ENCODE assay signal across 26 cellular contexts in genomic region chr12:122467983-122468382, GRCh38. TPM values are rescaled to one million over a fixed set of nuclear protein-coding genes. Genes with fewer than 3 reads are reported as not detected.
DNase-seq lines count a peak whose midpoint lies in the region; ATAC-seq and TF ChIP-seq lines count a peak whose summit lies in the region.
"Had no signal": no experiment of that assay in that cellular context is flagged by ENCODE, and none has a peak within 500 bp of the region (broad histone marks: within the 10 kb centered on the region; RNA-seq: fewer than 3 reads in every experiment).

No MANE protein-coding gene starts in this region.

- peaks cover 0 to 5% of the 10 kb centered on the region in 2 donors for H3K4me1 ChIP-seq in esophagus (ENCODE audit: control insufficient read depth in 2 of 2, insufficient read depth in 2 of 2, low read length in 1 of 2)
- H3K4me1 ChIP-seq in parathyroid adenoma = peaks cover 6% of the 10 kb centered on the region
- H3K4me1 ChIP-seq in right atrium auricular region = peaks cover 0 to 4% of the 10 kb centered on the region in 2 donors

- H2AFZ ChIP-seq in parathyroid adenoma = peak overlapping the region; percentile 34

- no peak overlapping the region for H3K27ac Mint-ChIP-seq in activated naive CD8-positive, alpha-beta T cell treated with anti-CD3 and anti-CD28 coated beads, Interleukin-2, amount 10 ng/mL, durations not matched to agents 7 days and 5 days
- H3K27ac Mint-ChIP-seq in activated naive CD8-positive, alpha-beta T cell treated with anti-CD3 and anti-CD28 coated beads, Interleukin-2, amount 50 U/mL, for 24 hours = no peak overlapping the region
- H3K27ac Mint-ChIP-seq: activated T-helper 2 cell treated with anti-CD3 and anti-CD28 coated beads, Interferon-gamma antibody, Interleukin-2, Interleukin-4, amounts not matched to agents 10 μg/mL and 5 μg/mL and 100 μg/mL, durations not matched to agents 14 hours and 24 hours and 36 hours; CD4-positive, alpha-beta T cell; natural killer cell had no signal

- H3K27me3 Mint-ChIP-seq in activated naive CD8-positive, alpha-beta T cell treated with anti-CD3 and anti-CD28 coated beads, Interleukin-2, amount 10 ng/mL, durations not matched to agents 7 days and 5 days = no peaks in the 10 kb centered on the region
- H3K27me3 Mint-ChIP-seq in activated naive CD8-positive, alpha-beta T cell treated with anti-CD3 and anti-CD28 coated beads, Interleukin-2, amount 50 U/mL, for 24 hours = no peaks in the 10 kb centered on the region
- H3K27me3 Mint-ChIP-seq: CD4-positive, alpha-beta T cell had no signal

- H3K27ac ChIP-seq in esophagus (ENCODE audit: low read depth in 2 of 2, low read length in 1 of 2) (peak overlapping the region; percentile 74 to 82), parathyroid adenoma (peak overlapping the region; percentile 81), right atrium auricular region (no peak overlapping the region)
- H3K27ac ChIP-seq: ovary, right lobe of liver, thoracic aorta had no signal

- H3K9me3 ChIP-seq in esophagus (ENCODE audit: control insufficient read depth in 2 of 2, insufficient read depth in 1 of 2, low read depth in 1 of 2, low read length in 1 of 2) = no peaks in the 10 kb centered on the region
- H3K9me3 ChIP-seq in parathyroid adenoma (ENCODE audit: control insufficient read depth, low read length) = no peaks in the 10 kb centered on the region
- no peaks in the 10 kb centered on the region for H3K9me3 ChIP-seq in right atrium auricular region
- H3K9me3 ChIP-seq: A549, ovary, right lobe of liver, thoracic aorta had no signal

- POLR2A ChIA-PET in activated naive CD8-positive, alpha-beta T cell treated with anti-CD3 and anti-CD28 coated beads, Interleukin-2, amount 10 ng/mL, durations not matched to agents 7 days and 5 days (lab: Charles Lee) = no interaction called here

- H3K4me3 ChIP-seq in esophagus (ENCODE audit: low read depth in 1 of 2, low read length in 2 of 2) = no peak overlapping the region
- H3K4me3 ChIP-seq in parathyroid adenoma (ENCODE audit: low read depth, low read length) = peak overlapping the region; percentile 22
- no peak overlapping the region for H3K4me3 ChIP-seq in right atrium auricular region
- H3K4me3 ChIP-seq: A549, ovary, right lobe of liver, thoracic aorta had no signal

- peak; percentile 1 for DNase-seq in activated naive CD8-positive, alpha-beta T cell treated with anti-CD3 and anti-CD28 coated beads, Interleukin-2, amount 10 ng/mL, durations not matched to agents 7 days and 5 days
- no peak for DNase-seq in activated naive CD8-positive, alpha-beta T cell treated with anti-CD3 and anti-CD28 coated beads, Interleukin-2, amount 50 U/mL, for 24 hours
- no peak for DNase-seq in RPMI8226
- no peak for DNase-seq in right atrium auricular region (ENCODE audit: low spot score)
- DNase-seq in NCI-H1105 treated with DMSO at 0.1 percent for 48 hours (lab: John Stamatoyannopoulos, UW) = no peak
- DNase-seq: activated CD4-positive, alpha-beta T cell treated with anti-CD3 and anti-CD28 coated beads, Interleukin-2, amount 50 U/mL, for 48 hours; AML-193; CD4-positive, alpha-beta T cell; cortex of kidney; DMS153; kidney; natural killer cell; NCI-H1092 treated with DMSO at 0.1 percent for 48 hours; NCI-H1930; NCI-H526 treated with DMSO at 0.1 percent for 48 hours; ovary; stimulated activated naive CD4-positive, alpha-beta T cell treated with Interleukin-2 at 50 U/mL for 16 hours had no signal

- H3K27me3 ChIP-seq in esophagus (ENCODE audit: control insufficient read depth in 1 of 2, insufficient read depth in 2 of 2, low read length in 2 of 2) (no peaks in the 10 kb centered on the region), parathyroid adenoma (ENCODE audit: control insufficient read depth, insufficient read depth, low read length) (no peaks in the 10 kb centered on the region), right atrium auricular region (no peaks in the 10 kb centered on the region)
- H3K27me3 ChIP-seq: ovary, right lobe of liver had no signal

- no peak for ATAC-seq in activated naive CD8-positive, alpha-beta T cell treated with anti-CD3 and anti-CD28 coated beads, Interleukin-2, amount 10 ng/mL, durations not matched to agents 7 days and 5 days (ENCODE audit: low read depth)
- ATAC-seq in activated naive CD8-positive, alpha-beta T cell treated with anti-CD3 and anti-CD28 coated beads, Interleukin-2, amount 50 U/mL, for 24 hours = no peak
- ATAC-seq in HG03039 (IDR thresholded peaks at IDR 0.05; ENCODE audit: unreplicated experiment) = no peak
- ATAC-seq: A549; activated CD4-positive, CD25-positive, alpha-beta regulatory T cell treated with anti-CD3 and anti-CD28 coated beads, Interleukin-2, amount 50 U/mL, for 24 hours; activated naive CD4-positive, alpha-beta T cell treated with anti-CD3 and anti-CD28 coated beads, Interleukin-2, amount 50 U/mL, for 72 hours; natural killer cell; right lobe of liver had no signal

- 35 to 54% methylated on average over 4 of the region's 4 CpGs for WGBS in esophagus, 2 donors

- H3K79me2 ChIP-seq in parathyroid adenoma = no peaks in the 10 kb centered on the region

- no peak overlapping the region for H3K9ac ChIP-seq in parathyroid adenoma

- no peak overlapping the region for H3K4me3 Mint-ChIP-seq in activated naive CD8-positive, alpha-beta T cell treated with anti-CD3 and anti-CD28 coated beads, Interleukin-2, amount 10 ng/mL, durations not matched to agents 7 days and 5 days
- H3K4me3 Mint-ChIP-seq in activated naive CD8-positive, alpha-beta T cell treated with anti-CD3 and anti-CD28 coated beads, Interleukin-2, amount 50 U/mL, for 24 hours = no peak overlapping the region
- H3K4me3 Mint-ChIP-seq: CD4-positive, alpha-beta T cell; natural killer cell had no signal

- no peaks in the 10 kb centered on the region for H3K36me3 Mint-ChIP-seq in activated naive CD8-positive, alpha-beta T cell treated with anti-CD3 and anti-CD28 coated beads, Interleukin-2, amount 10 ng/mL, durations not matched to agents 7 days and 5 days
- peaks cover under 1% of the 10 kb centered on the region for H3K36me3 Mint-ChIP-seq in activated naive CD8-positive, alpha-beta T cell treated with anti-CD3 and anti-CD28 coated beads, Interleukin-2, amount 50 U/mL, for 24 hours (ENCODE audit: low read depth)
- H3K36me3 Mint-ChIP-seq: activated naive CD4-positive, alpha-beta T cell treated with anti-CD3 and anti-CD28 coated beads, Interleukin-2, amount 50 U/mL, for 72 hours; natural killer cell had no signal

- H3K36me3 ChIP-seq in esophagus (ENCODE audit: control insufficient read depth in 2 of 2, insufficient read depth in 2 of 2, low read length in 1 of 2) (peaks cover 0 to 4% of the 10 kb centered on the region in 2 donors), parathyroid adenoma (ENCODE audit: control insufficient read depth, insufficient read depth, low read length) (no peaks in the 10 kb centered on the region), right atrium auricular region (peaks cover 4% of the 10 kb centered on the region)
- H3K36me3 ChIP-seq: ovary, thoracic aorta had no signal

- peak overlapping the region; percentile 51 for H3K4me2 ChIP-seq in parathyroid adenoma (ENCODE audit: low read length)
- H3K4me2 ChIP-seq: A549 had no signal

- H3K9me3 Mint-ChIP-seq in activated naive CD8-positive, alpha-beta T cell treated with anti-CD3 and anti-CD28 coated beads, Interleukin-2, amount 10 ng/mL, durations not matched to agents 7 days and 5 days = no peaks in the 10 kb centered on the region
- H3K9me3 Mint-ChIP-seq in activated naive CD8-positive, alpha-beta T cell treated with anti-CD3 and anti-CD28 coated beads, Interleukin-2, amount 50 U/mL, for 24 hours = no peaks in the 10 kb centered on the region
- H3K9me3 Mint-ChIP-seq: activated naive CD4-positive, alpha-beta T cell treated with anti-CD3 and anti-CD28 coated beads, Interleukin-2, amount 50 U/mL, for 72 hours; activated T-helper 2 cell treated with anti-CD3 and anti-CD28 coated beads, Interferon-gamma antibody, Interleukin-2, Interleukin-4, amounts not matched to agents 10 μg/mL and 5 μg/mL and 100 μg/mL, durations not matched to agents 14 hours and 24 hours and 36 hours; CD4-positive, alpha-beta T cell; natural killer cell had no signal

- H3K4me1 Mint-ChIP-seq in activated naive CD8-positive, alpha-beta T cell treated with anti-CD3 and anti-CD28 coated beads, Interleukin-2, amount 10 ng/mL, durations not matched to agents 7 days and 5 days = peaks cover 6% of the 10 kb centered on the region
- peaks cover 7% of the 10 kb centered on the region for H3K4me1 Mint-ChIP-seq in activated naive CD8-positive, alpha-beta T cell treated with anti-CD3 and anti-CD28 coated beads, Interleukin-2, amount 50 U/mL, for 24 hours

- TF ChIP-seq CTCF in parathyroid adenoma (IDR thresholded peaks at IDR 0.05) (no peak), right atrium auricular region (IDR thresholded peaks at IDR 0.05) (no peak)

RNA-seq across cellular contexts. Expression of gene ZCCHC8, which starts 32.7 kb away (rescaled TPM):
- 10 to 100 TPM; 44.8 to 45.3 TPM for total RNA-seq in activated naive CD8-positive, alpha-beta T cell treated with anti-CD3 and anti-CD28 coated beads, Interleukin-2, amount 10 ng/mL, durations not matched to agents 7 days and 5 days
- polyA plus RNA-seq in esophagus = 10 to 100 TPM; 15.4 to 27.6 TPM
- 1 to 10 TPM; 7.5 to 9.6 TPM for total RNA-seq in right atrium auricular region

RNA-seq across cellular contexts. Expression of gene CLIP1, which starts 45.5 kb away (rescaled TPM):
- 10 to 100 TPM; 61.2 to 61.5 TPM for total RNA-seq in activated naive CD8-positive, alpha-beta T cell treated with anti-CD3 and anti-CD28 coated beads, Interleukin-2, amount 10 ng/mL, durations not matched to agents 7 days and 5 days
- 10 to 100 TPM; 50.0 to 52.3 TPM for polyA plus RNA-seq in esophagus
- total RNA-seq in right atrium auricular region = 100 to 1,000 TPM in 1 of 2 donors, 10 to 100 TPM in 1; 91.5 to 153 TPM

RNA-seq across cellular contexts. Expression of gene RSRC2, which starts 58.8 kb away (rescaled TPM):
- 100 to 1,000 TPM; 108 to 115 TPM for total RNA-seq in activated naive CD8-positive, alpha-beta T cell treated with anti-CD3 and anti-CD28 coated beads, Interleukin-2, amount 10 ng/mL, durations not matched to agents 7 days and 5 days
- 10 to 100 TPM; 44.0 to 49.8 TPM for polyA plus RNA-seq in esophagus
- 10 to 100 TPM; 35.6 to 36.6 TPM for total RNA-seq in right atrium auricular region

RNA-seq across cellular contexts. Expression of gene KNTC1, which starts 59.1 kb away (rescaled TPM):
- 100 to 1,000 TPM; 125 to 130 TPM for total RNA-seq in activated naive CD8-positive, alpha-beta T cell treated with anti-CD3 and anti-CD28 coated beads, Interleukin-2, amount 10 ng/mL, durations not matched to agents 7 days and 5 days
- 10 to 100 TPM in 1 of 2 donors, 1 to 10 TPM in 1; 9.6 to 22.9 TPM for polyA plus RNA-seq in esophagus
- total RNA-seq in right atrium auricular region = 1 to 10 TPM; 2.2 to 3.0 TPM

Comparison
In these comparisons a context has a peak if more than half of its experiments do, and no peak if none do; other contexts are left out.
1. H3K27ac ChIP-seq: peak in esophagus (2 of 2) and parathyroid adenoma (single experiment); none in right atrium auricular region (0 of 2).
2. RNA of gene ZCCHC8, which starts 32.7 kb away (total RNA-seq): 44.8 to 45.3 TPM in activated naive CD8-positive, alpha-beta T cell treated with anti-CD3 and anti-CD28 coated beads, Interleukin-2, amount 10 ng/mL, durations not matched to agents 7 days and 5 days; 7.5 to 9.6 TPM in right atrium auricular region; every median in the first group is over 4 times any median in the second.